22 cellular contexts compared by ENCODE assay signal in genomic region chr17:73256220-73256619, GRCh38. TPM values are rescaled to one million over a fixed set of nuclear protein-coding genes. Genes with fewer than 3 reads are reported as not detected.
"Had no signal": no experiment of that assay in that cellular context is flagged by ENCODE, and none has a peak within 500 bp of the region (broad histone marks: within the 10 kb centered on the region; RNA-seq: fewer than 3 reads in every experiment).

No MANE protein-coding gene starts in this region.

- H3K36me3 Mint-ChIP-seq: activated naive CD8-positive, alpha-beta T cell treated with anti-CD3 and anti-CD28 coated beads for 36 hours; natural killer cell; stimulated activated effector memory CD8-positive, alpha-beta T cell treated with anti-CD3 and anti-CD28 coated beads, Interleukin-12 subunit alpha, Interleukin-12 subunit beta, amount 100 ng/mL, for 72 hours had no signal

- H3K9me3 Mint-ChIP-seq: activated naive CD8-positive, alpha-beta T cell treated with anti-CD3 and anti-CD28 coated beads for 36 hours; central memory CD8-positive, alpha-beta T cell; natural killer cell; stimulated activated effector memory CD8-positive, alpha-beta T cell treated with anti-CD3 and anti-CD28 coated beads, Interleukin-12 subunit alpha, Interleukin-12 subunit beta, amount 100 ng/mL, for 72 hours; T-helper 2 cell treated with Interferon-gamma antibody and Interleukin-4, amounts not matched to agents 5 μg/mL and 100 μg/mL, for 36 hours had no signal

- H3K4me3 Mint-ChIP-seq: activated naive CD8-positive, alpha-beta T cell treated with anti-CD3 and anti-CD28 coated beads for 36 hours; central memory CD8-positive, alpha-beta T cell; natural killer cell; stimulated activated effector memory CD8-positive, alpha-beta T cell treated with anti-CD3 and anti-CD28 coated beads, Interleukin-12 subunit alpha, Interleukin-12 subunit beta, amount 100 ng/mL, for 72 hours; T-helper 2 cell treated with Interferon-gamma antibody and Interleukin-4, amounts not matched to agents 5 μg/mL and 100 μg/mL, for 36 hours had no signal

- H3K9me3 ChIP-seq: breast epithelium, esophagus squamous epithelium, gastrocnemius medialis, left ventricle myocardium inferior, neutrophil, ovary, psoas muscle, stomach, suprapubic skin, vagina had no signal

- H3K27ac ChIP-seq: breast epithelium, coronary artery, esophagus squamous epithelium, gastrocnemius medialis, left ventricle myocardium inferior, neutrophil, ovary, psoas muscle, stomach, suprapubic skin, vagina, WERI-Rb-1 had no signal

- H3K27ac Mint-ChIP-seq: activated naive CD8-positive, alpha-beta T cell treated with anti-CD3 and anti-CD28 coated beads for 36 hours; natural killer cell; stimulated activated effector memory CD8-positive, alpha-beta T cell treated with anti-CD3 and anti-CD28 coated beads, Interleukin-12 subunit alpha, Interleukin-12 subunit beta, amount 100 ng/mL, for 72 hours; T-helper 2 cell treated with Interferon-gamma antibody and Interleukin-4, amounts not matched to agents 5 μg/mL and 100 μg/mL, for 36 hours had no signal

- FAIRE-seq: TTC549 had no signal

- H3K4me1 ChIP-seq: breast epithelium, gastrocnemius medialis, psoas muscle, vagina had no signal

- DNase-seq: esophagus squamous epithelium had no signal

- H3K27me3 ChIP-seq: breast epithelium, esophagus squamous epithelium, gastrocnemius medialis, neutrophil, ovary, stomach, suprapubic skin, vagina had no signal

- H3K36me3 ChIP-seq: breast epithelium, esophagus squamous epithelium, gastrocnemius medialis, left ventricle myocardium inferior, neutrophil, ovary, stomach, suprapubic skin, vagina, WERI-Rb-1 had no signal

- H3K4me1 Mint-ChIP-seq: stimulated activated effector memory CD8-positive, alpha-beta T cell treated with anti-CD3 and anti-CD28 coated beads, Interleukin-12 subunit alpha, Interleukin-12 subunit beta, amount 100 ng/mL, for 72 hours had no signal

- H3K27me3 Mint-ChIP-seq: activated naive CD8-positive, alpha-beta T cell treated with anti-CD3 and anti-CD28 coated beads for 36 hours; central memory CD8-positive, alpha-beta T cell had no signal

- H3K4me3 ChIP-seq: breast epithelium, coronary artery, esophagus squamous epithelium, gastrocnemius medialis, left ventricle myocardium inferior, ovary, psoas muscle, skin epidermis, stomach, suprapubic skin, vagina had no signal

RNA-seq across cellular contexts. Expression of gene CPSF4L, which starts 5.5 kb away (rescaled TPM):
- total RNA-seq: activated naive CD8-positive, alpha-beta T cell treated with anti-CD3 and anti-CD28 coated beads for 36 hours; astrocyte; esophagus squamous epithelium; gastrocnemius medialis; left ventricle myocardium inferior; mammary epithelial cell; natural killer cell; psoas muscle; right cardiac atrium; stomach; suprapubic skin; vagina had no signal
- polyA plus RNA-seq: mammary epithelial cell, ovary, psoas muscle, right cardiac atrium, stomach had no signal
